13 cellular contexts compared by ENCODE assay signal in genomic region chr2:100822587-100823248, GRCh38. TPM values are rescaled to one million over a fixed set of nuclear protein-coding genes. Genes with fewer than 3 reads are reported as not detected.
DNase-seq lines count a peak whose midpoint lies in the region; ATAC-seq and TF ChIP-seq lines count a peak whose summit lies in the region.
"Had no signal": no experiment of that assay in that cellular context is flagged by ENCODE, and none has a peak within 500 bp of the region (broad histone marks: within the 10 kb centered on the region; RNA-seq: fewer than 3 reads in every experiment).

No MANE protein-coding gene starts in this region.

- H3F3A ChIP-seq in smooth muscle cell (ENCODE audit: low read depth) = no peaks in the 10 kb centered on the region

- no peak overlapping the region for H3K27ac Mint-ChIP-seq in stimulated activated memory B cell treated with anti-CD40 and anti-IgM and Interleukin-4, amounts not matched to agents 10 μg/mL and 1 μg/mL and 100 μg/mL, for 72 hours
- H3K27ac Mint-ChIP-seq: dendritic cell treated with granulocyte-macrophage colony-stimulating factor and Interleukin-4, amounts not matched to agents 40 ng/mL and 50 ng/mL, for 4 days; IgD-negative memory B cell had no signal

- no peaks in the 10 kb centered on the region for H3K4me1 Mint-ChIP-seq in stimulated activated memory B cell treated with anti-CD40 and anti-IgM and Interleukin-4, amounts not matched to agents 10 μg/mL and 1 μg/mL and 100 μg/mL, for 72 hours

- H3K4me2 ChIP-seq in smooth muscle cell = peak overlapping the region; percentile 98

- no peaks in the 10 kb centered on the region for H3K36me3 Mint-ChIP-seq in stimulated activated memory B cell treated with anti-CD40 and anti-IgM and Interleukin-4, amounts not matched to agents 10 μg/mL and 1 μg/mL and 100 μg/mL, for 72 hours
- H3K36me3 Mint-ChIP-seq: IgD-negative memory B cell had no signal

- peaks cover 53% of the 10 kb centered on the region for H3K27me3 Mint-ChIP-seq in stimulated activated memory B cell treated with anti-CD40 and anti-IgM and Interleukin-4, amounts not matched to agents 10 μg/mL and 1 μg/mL and 100 μg/mL, for 72 hours

- no peak overlapping the region for H2AFZ ChIP-seq in smooth muscle cell (ENCODE audit: low read depth)

- TF ChIP-seq CTCF in right atrium auricular region (IDR thresholded peaks at IDR 0.05) = no peak
- no peak for TF ChIP-seq CTCF in smooth muscle cell (IDR thresholded peaks at IDR 0.05; ENCODE audit: borderline replicate concordance, insufficient read depth, poor library complexity, severe bottlenecking)

- 57% methylated on average over 9 of the region's 9 CpGs for WGBS in smooth muscle cell (ENCODE audit: low lambda C conversion rate)

- peaks cover 0 to 44% of the 10 kb centered on the region in 2 donors for H3K4me1 ChIP-seq in right atrium auricular region
- H3K4me1 ChIP-seq in smooth muscle cell (ENCODE audit: low read depth) = peaks cover 22% of the 10 kb centered on the region
- H3K4me1 ChIP-seq in SJCRH30 = no peaks in the 10 kb centered on the region

- ATAC-seq in stimulated activated memory B cell treated with anti-CD40 and anti-IgM and Interleukin-4, amounts not matched to agents 10 μg/mL and 1 μg/mL and 100 μg/mL, for 72 hours = no peak
- no peak for ATAC-seq in HG02981 (IDR thresholded peaks at IDR 0.05; ENCODE audit: unreplicated experiment)
- ATAC-seq: pancreas had no signal

- H3K9me3 Mint-ChIP-seq in stimulated activated memory B cell treated with anti-CD40 and anti-IgM and Interleukin-4, amounts not matched to agents 10 μg/mL and 1 μg/mL and 100 μg/mL, for 72 hours = no peaks in the 10 kb centered on the region

- no peak overlapping the region for H3K4me3 Mint-ChIP-seq in stimulated activated memory B cell treated with anti-CD40 and anti-IgM and Interleukin-4, amounts not matched to agents 10 μg/mL and 1 μg/mL and 100 μg/mL, for 72 hours
- H3K4me3 Mint-ChIP-seq: dendritic cell treated with granulocyte-macrophage colony-stimulating factor and Interleukin-4, amounts not matched to agents 40 ng/mL and 50 ng/mL, for 4 days; IgD-negative memory B cell had no signal

- peak; percentile 20 for DNase-seq in HPDE6-E6E7 (ENCODE audit: extremely low spot score)
- peak; percentile 41 for DNase-seq in cerebellar cortex (ENCODE audit: low spot score)
- no peak for DNase-seq in right atrium auricular region (ENCODE audit: low spot score)
- no peak for DNase-seq in smooth muscle cell (lab: John Stamatoyannopoulos, UW; ENCODE audit: unreplicated experiment)
- no peak for DNase-seq in SJCRH30
- no peak for DNase-seq in DMS79 (lab: John Stamatoyannopoulos, UW)
- DNase-seq: activated T-cell treated with anti-CD3 and anti-CD28 coated beads, Interleukin-2, amount 50 U/mL, for 1 hour had no signal

- H3K4me3 ChIP-seq in right atrium auricular region (peak overlapping the region; percentile 80), smooth muscle cell (peak overlapping the region; percentile 89), SJCRH30 (no peak overlapping the region)
- H3K4me3 ChIP-seq: tibial nerve had no signal

- H3K27me3 ChIP-seq in right atrium auricular region (no peaks in the 10 kb centered on the region), smooth muscle cell (ENCODE audit: low read depth) (no peaks in the 10 kb centered on the region), SJCRH30 (peaks cover 6% of the 10 kb centered on the region)
- H3K27me3 ChIP-seq: pancreas had no signal

- H3K9ac ChIP-seq in smooth muscle cell (ENCODE audit: low read depth) = no peak overlapping the region

- peaks cover 74% of the 10 kb centered on the region for H3K79me2 ChIP-seq in smooth muscle cell (ENCODE audit: low read depth)

- H4K20me1 ChIP-seq in smooth muscle cell (ENCODE audit: low read depth) = peaks cover 53% of the 10 kb centered on the region

- H3K27ac ChIP-seq in right atrium auricular region = peak overlapping the region; percentile 85 to 88
- H3K27ac ChIP-seq in smooth muscle cell (ENCODE audit: low read depth) = no peak overlapping the region
- no peak overlapping the region for H3K27ac ChIP-seq in SJCRH30
- H3K27ac ChIP-seq: tibial nerve had no signal

- peaks cover 0 to under 1% of the 10 kb centered on the region in 2 donors for H3K9me3 ChIP-seq in right atrium auricular region
- no peaks in the 10 kb centered on the region for H3K9me3 ChIP-seq in smooth muscle cell (replicated peaks; ENCODE audit: low read depth)
- no peaks in the 10 kb centered on the region for H3K9me3 ChIP-seq in SJCRH30 (replicated peaks)
- H3K9me3 ChIP-seq: pancreas had no signal

- no peaks in the 10 kb centered on the region for H3K36me3 ChIP-seq in right atrium auricular region
- no peaks in the 10 kb centered on the region for H3K36me3 ChIP-seq in smooth muscle cell (ENCODE audit: low read depth)
- H3K36me3 ChIP-seq in SJCRH30 = no peaks in the 10 kb centered on the region
- H3K36me3 ChIP-seq: pancreas, tibial nerve had no signal

RNA-seq across cellular contexts. Expression of gene NPAS2, which starts 2.8 kb away (rescaled TPM):
- total RNA-seq in right atrium auricular region (10 to 100 TPM; 39.2 to 49.4 TPM), smooth muscle cell (10.8 and 20.7 TPM in 2 replicates)
- polyA plus RNA-seq in smooth muscle cell = 20.2 and 24.3 TPM in 2 replicates
- 0.02 and 0.03 TPM in 2 replicates for total RNA-seq in SJCRH30 (2014; rRNA removed; shearing (Covaris generic))

Comparison
In these comparisons a context has a peak if more than half of its experiments do, and no peak if none do; other contexts are left out.
1. DNase-seq: peak in HPDE6-E6E7 (single experiment) and cerebellar cortex (single experiment); none in right atrium auricular region (single experiment), smooth muscle cell (single experiment), SJCRH30 (0 of 2) and DMS79 (single experiment).
2. H3K27ac ChIP-seq: peak in right atrium auricular region (2 of 2); none in smooth muscle cell (single experiment) and SJCRH30 (single experiment).
3. RNA of gene NPAS2, which starts 2.8 kb away (total RNA-seq): 39.2 to 49.4 TPM in right atrium auricular region and 10.8 to 20.7 TPM in smooth muscle cell; 0.02 to 0.03 TPM in SJCRH30; every median in the first group is over 10 times any median in the second.